In genomic region chr2:219687882-219688559, GRCh38 we compare ENCODE assay signal across 14 cellular contexts.
A peak's percentile ranks its signal among the peaks of the same experiment; 100 is the strongest.
DNase-seq lines count a peak whose midpoint lies in the region; ATAC-seq and TF ChIP-seq lines count a peak whose summit lies in the region.
"Had no signal": no experiment of that assay in that cellular context is flagged by ENCODE, and none has a peak within 500 bp of the region (broad histone marks: within the 10 kb centered on the region; RNA-seq: fewer than 3 reads in every experiment).

No MANE protein-coding gene starts in this region.

- H3K9me3 ChIP-seq in IMR-90 (ENCODE audit: control insufficient read depth, insufficient read depth, low read length) (no peaks in the 10 kb centered on the region), ascending aorta (no peaks in the 10 kb centered on the region), mucosa of descending colon (no peaks in the 10 kb centered on the region)
- H3K9me3 ChIP-seq in CD8-positive, alpha-beta T cell (ENCODE audit: low read length), result no peaks in the 10 kb centered on the region
- H3K9me3 ChIP-seq: gastroesophageal sphincter, pancreas had no signal

- no peak for TF ChIP-seq POLR2A in IMR-90 (IDR thresholded peaks at IDR 0.05; ENCODE audit: low read depth, low read length)

- no peak overlapping the region for H3K4me2 ChIP-seq in IMR-90 (ENCODE audit: low read depth, low read length)

- TF ChIP-seq RAD21 in IMR-90 (IDR thresholded peaks at IDR 0.05; ENCODE audit: low read length), result no peak

- H3K9ac ChIP-seq in IMR-90 (ENCODE audit: low read depth, low read length), result no peak overlapping the region

- peak; percentile 77 for DNase-seq in Calu3
- no peak for DNase-seq in IMR-90
- DNase-seq in ascending aorta (ENCODE audit: low spot score in 2 of 2), result peak in 1 of 2 donors; percentile 61
- peak; percentile 60 for DNase-seq in kidney tubule cell (ENCODE audit: low spot score)
- DNase-seq in mucosa of descending colon, result no peak
- no peak for DNase-seq in left colon
- no peak for DNase-seq in CD8-positive, alpha-beta T cell
- no peak for DNase-seq in SIG-M5 treated with dmso at 0.1 percent for 504 hours (lab: John Stamatoyannopoulos, UW; ENCODE audit: unreplicated experiment)
- DNase-seq: activated CD4-positive, CD25-positive, alpha-beta regulatory T cell; activated gamma-delta T cell treated with Interleukin-2 at 50 U/mL for 16 hours; NCI-H2171; pancreas had no signal

- CTCF ChIA-PET in Calu3 (lab: Charles Lee) (interaction anchor here (0.5 to 2.2 kb wide), 7 partner anchors 12 to 192 kb away, joined by 3 to 17 read pairs (median 5); no protein-coding TSS in a partner anchor), IMR-90 (lab: Yijun Ruan, JAX) (interaction anchor here (0.6 to 1.6 kb wide), 3 partner anchors 21 to 128 kb away, joined by 3 to 5 read pairs (median 4); no protein-coding TSS in a partner anchor)
- CTCF ChIA-PET in CD8-positive, alpha-beta T cell (lab: Charles Lee), result interaction anchor here (1.8 kb wide), 1 partner anchor 12 kb away, joined by 5 read pairs; no protein-coding TSS in a partner anchor

- H2BK15ac ChIP-seq in IMR-90 (ENCODE audit: low read depth, low read length), result peak overlapping the region; percentile 59; the same call in 1 of the 3 replicates

- peak overlapping the region; percentile 62; the same call in 1 of the 2 replicates for H3K56ac ChIP-seq in IMR-90 (ENCODE audit: extremely low read depth, insufficient read depth, low read length)

- H2BK120ac ChIP-seq in IMR-90 (ENCODE audit: low read depth, low read length), result peak overlapping the region; percentile 95

- peak overlapping the region; percentile 42 to 94; a peak in 3 of 4 replicates for H4K8ac ChIP-seq in IMR-90 (ENCODE audit: low read depth in 2 of 2, low read length in 2 of 2)

- H3K27ac Mint-ChIP-seq in Calu3 (ENCODE audit: unreplicated experiment), result peak overlapping the region; percentile 100
- no peak overlapping the region for H3K27ac Mint-ChIP-seq in CD8-positive, alpha-beta T cell

- ATAC-seq in IMR-90 (ENCODE audit: low read depth) (no peak), mucosa of descending colon (no peak), left colon (no peak)
- no peak for ATAC-seq in CD8-positive, alpha-beta T cell
- ATAC-seq: gastroesophageal sphincter, pancreas had no signal

- H2BK5ac ChIP-seq in IMR-90 (ENCODE audit: low read depth, low read length, poor library complexity, severe bottlenecking), result peak overlapping the region; percentile 68

- no peaks in the 10 kb centered on the region for H3K9me3 Mint-ChIP-seq in Calu3 (ENCODE audit: low read depth, unreplicated experiment)
- no peaks in the 10 kb centered on the region for H3K9me3 Mint-ChIP-seq in CD8-positive, alpha-beta T cell

- H2AK9ac ChIP-seq in IMR-90 (replicated peaks; ENCODE audit: low read depth, low read length, poor library complexity), result no peak overlapping the region

- WGBS in IMR-90 (ENCODE audit: extremely low coverage in 2 of 2, insufficient read length in 1 of 2), 2 experiments, result 96% methylated on average over 5 of the region's 19 CpGs; no CpG with 5 or more reads in 1 of the 2 experiments

- H3K4me1 ChIP-seq in IMR-90 (ENCODE audit: control insufficient read depth, insufficient read depth, low read length) (peaks cover 9% of the 10 kb centered on the region), ascending aorta (peaks cover 6 to 30% of the 10 kb centered on the region in 2 donors), mucosa of descending colon (ENCODE audit: low read depth) (no peaks in the 10 kb centered on the region)
- H3K4me1 ChIP-seq in CD8-positive, alpha-beta T cell (ENCODE audit: insufficient read depth, low read length), result peaks cover 4% of the 10 kb centered on the region
- H3K4me1 ChIP-seq: pancreas had no signal

- H3K36me3 ChIP-seq in IMR-90 (ENCODE audit: control insufficient read depth, insufficient read depth, low read length), result no peaks in the 10 kb centered on the region
- no peaks in the 10 kb centered on the region for H3K36me3 ChIP-seq in ascending aorta
- no peaks in the 10 kb centered on the region for H3K36me3 ChIP-seq in mucosa of descending colon (ENCODE audit: low read depth)
- H3K36me3 ChIP-seq in CD8-positive, alpha-beta T cell (ENCODE audit: insufficient read depth, low read length), result no peaks in the 10 kb centered on the region
- H3K36me3 ChIP-seq: gastroesophageal sphincter, pancreas had no signal

- H3K4me3 ChIP-seq in IMR-90 (ENCODE audit: insufficient read depth, low read depth, low read length) (no peak overlapping the region), ascending aorta (no peak overlapping the region), mucosa of descending colon (no peak overlapping the region)
- H3K4me3 ChIP-seq in CD8-positive, alpha-beta T cell (ENCODE audit: low read depth, low read length), result no peak overlapping the region
- H3K4me3 ChIP-seq: gastroesophageal sphincter, pancreas had no signal

- dilution Hi-C loops in IMR-90 (cut with HindIII; ENCODE audit: low sequenced_read_pairs, unreplicated experiment), result no loop called here

- peaks cover 47% of the 10 kb centered on the region for H3K4me1 Mint-ChIP-seq in Calu3 (ENCODE audit: low read depth, unreplicated experiment)
- H3K4me1 Mint-ChIP-seq in CD8-positive, alpha-beta T cell (ENCODE audit: low read depth), result peaks cover 13% of the 10 kb centered on the region

- in situ Hi-C loops in IMR-90 (cut with MboI; ENCODE audit: low sequenced_read_pairs), result loop anchor here (5.0 kb wide), 1 partner anchor 41 kb away; no protein-coding TSS in a partner anchor

- peaks cover 3% of the 10 kb centered on the region; the same call in 1 of the 2 replicates for H4K20me1 ChIP-seq in IMR-90 (ENCODE audit: insufficient read depth, low read length)

- no peak overlapping the region; the same call in 1 of the 2 replicates for H3K18ac ChIP-seq in IMR-90 (ENCODE audit: low read depth, low read length)

- H3K27me3 ChIP-seq in IMR-90 (ENCODE audit: control insufficient read depth, insufficient read depth, low read length) (no peaks in the 10 kb centered on the region), ascending aorta (no peaks in the 10 kb centered on the region)
- H3K27me3 ChIP-seq in CD8-positive, alpha-beta T cell (ENCODE audit: insufficient read depth, low read length), result no peaks in the 10 kb centered on the region
- H3K27me3 ChIP-seq: gastroesophageal sphincter, pancreas had no signal

- peak overlapping the region; percentile 57 for H3K4me3 Mint-ChIP-seq in Calu3 (ENCODE audit: low read depth, unreplicated experiment)
- H3K4me3 Mint-ChIP-seq in CD8-positive, alpha-beta T cell, result no peak overlapping the region

- no peaks in the 10 kb centered on the region for H3K79me1 ChIP-seq in IMR-90 (ENCODE audit: low read depth in 1 of 2, low read length in 2 of 2)

- H3K36me3 Mint-ChIP-seq in Calu3 (ENCODE audit: insufficient read depth, unreplicated experiment), result peaks cover 35% of the 10 kb centered on the region
- no peaks in the 10 kb centered on the region for H3K36me3 Mint-ChIP-seq in CD8-positive, alpha-beta T cell
- H3K36me3 Mint-ChIP-seq: brain had no signal

- intact Hi-C loops in Calu3 (cut with micrococcal nuclease; ENCODE audit: unreplicated experiment) (loop anchor here (1.0 kb wide), 1 partner anchor 26 kb away; no protein-coding TSS in a partner anchor), IMR-90 (cut with micrococcal nuclease) (loop anchor here (5.0 kb wide), 1 partner anchor 91 kb away; the partner anchor contains the start of gene STK11IP), ascending aorta (cut with DNase I) (loop anchor here (2.0 to 10.0 kb wide), 3 partner anchors 89 to 473 kb away; partner anchors contain the start of gene ABCB6), mucosa of descending colon (cut with DNase I, micrococcal nuclease) (no loop called here), left colon (cut with DNase I, micrococcal nuclease) (no loop called here)
- intact Hi-C loops in CD8-positive, alpha-beta T cell (cut with DNase I, micrococcal nuclease), result loop anchor here (2.0 kb wide), 1 partner anchor 145 kb away; the partner anchor contains the start of gene CHPF (in 2 of the 2)

- H3K14ac ChIP-seq in IMR-90 (replicated peaks; ENCODE audit: low read depth, low read length), result peak overlapping the region; percentile 77

- peak overlapping the region; percentile 53; the same call in 1 of the 2 replicates for H3K23ac ChIP-seq in IMR-90 (ENCODE audit: low read depth, low read length)

- no peak overlapping the region for H2AFZ ChIP-seq in IMR-90 (replicated peaks; ENCODE audit: low read length, poor library complexity)

- H3K27me3 Mint-ChIP-seq in Calu3 (ENCODE audit: unreplicated experiment), result no peaks in the 10 kb centered on the region
- peaks cover 26% of the 10 kb centered on the region for H3K27me3 Mint-ChIP-seq in CD8-positive, alpha-beta T cell (ENCODE audit: low read depth)

- TF ChIP-seq CTCF in Calu3 (IDR thresholded peaks at IDR 0.05; ENCODE audit: unreplicated experiment) (no peak), IMR-90 (conservative IDR thresholded peaks at IDR 0.05; ENCODE audit: low read depth, low read length) (no peak), ascending aorta (IDR thresholded peaks at IDR 0.05) (no peak), mucosa of descending colon (IDR thresholded peaks at IDR 0.05) (no peak)
- TF ChIP-seq CTCF in CD8-positive, alpha-beta T cell (IDR thresholded peaks at IDR 0.05), result no peak

- peaks cover 2% of the 10 kb centered on the region for H3K9me1 ChIP-seq in IMR-90 (ENCODE audit: insufficient read depth, low read length)

- POLR2A ChIA-PET in IMR-90 (lab: Charles Lee; ENCODE audit: unreplicated experiment), result no interaction called here
- POLR2A ChIA-PET in CD8-positive, alpha-beta T cell (lab: Charles Lee), result no interaction called here

- peak overlapping the region; percentile 96 for H3K4ac ChIP-seq in IMR-90 (ENCODE audit: low read depth, low read length)

- H3K27ac ChIP-seq in IMR-90 (ENCODE audit: insufficient read depth, low read length) (no peak overlapping the region), ascending aorta (peak overlapping the region; percentile 87 to 88)
- H3K27ac ChIP-seq in CD8-positive, alpha-beta T cell (ENCODE audit: low read depth, low read length), result no peak overlapping the region
- H3K27ac ChIP-seq: pancreas had no signal

- peak overlapping the region; percentile 71 for H4K91ac ChIP-seq in IMR-90 (ENCODE audit: insufficient read depth, low read depth, low read length)

- no peak overlapping the region; the same call in 1 of the 2 replicates for H4K5ac ChIP-seq in IMR-90 (ENCODE audit: low read depth, low read length)

- H2AK5ac ChIP-seq in IMR-90 (ENCODE audit: low read depth, low read length), result peak overlapping the region; percentile 74

- no TSS peak for BruUV-seq in Calu3 (replicated peaks; lab: Mats Ljungman, UMichigan)
- no TSS peak for BruUV-seq in IMR-90 (replicated peaks; lab: Mats Ljungman, UMichigan)

- peak overlapping the region; percentile 89; the same call in 1 of the 2 replicates for H2BK20ac ChIP-seq in IMR-90 (ENCODE audit: low read depth, low read length)

TF ChIP-seq in IMR-90, 13 proteins besides CTCF, POLR2A, EP300 and RAD21 (continues in another document):
- TF ChIP-seq CHD1 (IDR thresholded peaks at IDR 0.05; ENCODE audit: low read depth, low read length), result no peak
- no peak for TF ChIP-seq MXI1 (IDR thresholded peaks at IDR 0.05; ENCODE audit: borderline replicate concordance, low read depth, low read length)
- TF ChIP-seq BHLHE40 (IDR thresholded peaks at IDR 0.05; ENCODE audit: low read depth, low read length), result no peak
- no peak for TF ChIP-seq CEBPB (IDR thresholded peaks at IDR 0.05; ENCODE audit: low read depth, low read length)
- no peak for TF ChIP-seq NFE2L2 (IDR thresholded peaks at IDR 0.05; ENCODE audit: low read depth, low read length)

Comparison
In these comparisons a context has a peak if more than half of its experiments do, and no peak if none do; other contexts are left out.
1. DNase-seq: peak in Calu3 (single experiment) and kidney tubule cell (single experiment); none in IMR-90 (single experiment), mucosa of descending colon (0 of 3), left colon (0 of 2), CD8-positive, alpha-beta T cell (0 of 7) and SIG-M5 treated with dmso at 0.1 percent for 504 hours (single experiment).
2. H3K27ac ChIP-seq: peak in ascending aorta (2 of 2); none in IMR-90 (single experiment) and CD8-positive, alpha-beta T cell (single experiment).
3. intact Hi-C loops: an anchor here in Calu3 (1.0 kb wide), IMR-90 (5.0 kb wide), ascending aorta (2.0 to 10.0 kb wide) and CD8-positive, alpha-beta T cell (2.0 kb wide); none called in mucosa of descending colon and left colon.